8 cellular contexts compared by ENCODE assay signal in the genomic region with DNA sequence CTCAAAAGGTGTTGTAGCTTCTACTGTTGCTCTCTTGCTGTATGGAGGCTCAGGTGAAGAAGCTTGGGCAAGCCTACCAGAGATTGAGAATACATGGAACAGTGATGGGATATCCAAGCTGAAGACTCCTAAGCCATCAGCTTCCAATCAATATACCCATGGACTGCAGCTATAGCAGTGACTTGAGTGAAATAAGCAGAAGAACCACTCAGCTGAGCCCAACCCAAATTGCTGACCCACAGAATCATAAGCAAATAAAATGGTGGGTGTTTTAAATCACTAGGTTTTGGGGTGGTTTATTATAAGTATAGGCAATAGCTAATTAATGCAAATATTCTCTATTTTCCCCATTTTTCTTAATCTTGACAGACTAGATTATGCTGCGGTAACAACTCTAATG.
"Had no signal": no experiment of that assay in that cellular context is flagged by ENCODE, and none has a peak within 500 bp of the region (broad histone marks: within the 10 kb centered on the region; RNA-seq: fewer than 3 reads in every experiment).

No MANE protein-coding gene starts in this region.

- H3K4me3 Mint-ChIP-seq: IgD-negative memory B cell had no signal

- H3K4me2 ChIP-seq: KMS-11 had no signal

- H3K27me3 Mint-ChIP-seq: IgD-negative memory B cell had no signal

- H3K9ac ChIP-seq: KMS-11 had no signal

- FAIRE-seq: HTR-8/SVneo, K562 had no signal

- H3K36me3 Mint-ChIP-seq: IgD-negative memory B cell had no signal

- DNase-seq: IMR-90, KBM-7, KG1 had no signal

- H3K27ac ChIP-seq: HL-60, KMS-11 had no signal

- H3K4me1 Mint-ChIP-seq: IgD-negative memory B cell had no signal

- H3K27ac Mint-ChIP-seq: IgD-negative memory B cell had no signal

- H3K4me3 ChIP-seq: K562 had no signal

- ATAC-seq: K562 had no signal
